In the genomic region with DNA sequence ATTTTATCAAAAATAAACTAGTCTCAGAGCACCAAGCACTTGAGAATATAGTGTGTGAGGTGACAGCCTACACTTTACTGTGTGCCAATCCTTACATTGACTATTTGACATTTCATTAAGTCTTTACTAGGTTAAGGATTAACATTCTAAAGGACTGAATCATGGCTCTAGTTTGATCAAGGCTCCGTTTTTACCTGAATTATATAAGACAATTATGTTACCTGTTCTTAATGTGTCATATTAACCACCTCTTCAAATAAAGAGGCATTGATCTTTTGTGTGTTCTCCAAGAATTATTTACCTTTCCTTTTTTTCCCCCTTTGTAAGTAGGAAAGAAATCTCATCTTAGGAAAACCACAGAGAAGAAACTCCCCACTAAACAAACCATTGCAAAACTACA, we compare ENCODE assay signal across 20 cellular contexts.
"Had no signal": no experiment of that assay in that cellular context is flagged by ENCODE, and none has a peak within 500 bp of the region (broad histone marks: within the 10 kb centered on the region; RNA-seq: fewer than 3 reads in every experiment).

No MANE protein-coding gene starts in this region.

- H3K4me3 Mint-ChIP-seq: dendritic cell treated with granulocyte-macrophage colony-stimulating factor and Interleukin-4, amounts not matched to agents 40 ng/mL and 50 ng/mL, for 4 days; effector memory CD8-positive, alpha-beta T cell; mesothelial cell of epicardium; natural killer cell; neural crest cell had no signal

- H3K27me3 Mint-ChIP-seq: dendritic cell treated with granulocyte-macrophage colony-stimulating factor and Interleukin-4, amounts not matched to agents 40 ng/mL and 50 ng/mL, for 4 days; effector memory CD8-positive, alpha-beta T cell had no signal

- H3K27me3 ChIP-seq: heart left ventricle, right atrium auricular region, stomach had no signal

- H3K4me1 ChIP-seq: right atrium auricular region had no signal

- H3K36me3 ChIP-seq: right atrium auricular region, thoracic aorta had no signal

- H3K4me1 Mint-ChIP-seq: natural killer cell had no signal

- ATAC-seq: effector memory CD8-positive, alpha-beta T cell; heart left ventricle; natural killer cell had no signal

- DNase-seq: effector memory CD8-positive, alpha-beta T cell; heart left ventricle; hypothalamus; kidney glomerular epithelial cell; natural killer cell; posterior cingulate gyrus; small intestine; stimulated activated CD4-positive, alpha-beta T cell treated with anti-CD3 and anti-CD28 coated beads, Interleukin-12 subunit alpha, Interleukin-12 subunit beta, amount 100 ng/mL, for 4 hours; stimulated activated naive CD4-positive, alpha-beta T cell; stomach; substantia nigra; trophoblast cell had no signal

- H3K9me3 Mint-ChIP-seq: dendritic cell treated with granulocyte-macrophage colony-stimulating factor and Interleukin-4, amounts not matched to agents 40 ng/mL and 50 ng/mL, for 4 days; effector memory CD8-positive, alpha-beta T cell had no signal

- H3K27ac ChIP-seq: heart left ventricle, right atrium auricular region, stomach, thoracic aorta had no signal

- H3K27ac Mint-ChIP-seq: dendritic cell treated with granulocyte-macrophage colony-stimulating factor and Interleukin-4, amounts not matched to agents 40 ng/mL and 50 ng/mL, for 4 days; effector memory CD8-positive, alpha-beta T cell; natural killer cell had no signal

- FAIRE-seq: colon, frontal cortex, islet of Langerhans, small intestine had no signal

- H3K4me3 ChIP-seq: heart left ventricle, right atrium auricular region, stomach, thoracic aorta had no signal
